ENCODE assay signal across 1 cellular context in the genomic region with DNA sequence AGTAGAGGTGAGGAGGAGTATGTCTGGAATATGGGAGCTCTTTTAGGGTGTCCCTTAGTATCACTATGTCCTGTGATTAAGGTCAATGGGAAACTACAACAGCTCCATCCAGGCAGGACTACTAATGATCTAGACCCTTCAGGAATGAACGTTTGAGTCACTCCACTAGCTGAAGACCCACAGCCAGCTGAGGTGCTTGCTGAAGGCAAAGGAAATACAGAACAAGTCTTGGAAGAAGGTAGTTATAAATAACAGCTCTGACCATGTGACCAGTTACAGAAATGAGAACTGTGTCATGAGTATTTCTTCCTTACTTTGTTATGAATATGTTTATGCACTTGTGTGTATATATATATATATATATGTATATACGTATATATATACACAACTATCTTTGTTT.
TF ChIP-seq lines count a peak whose summit lies in the region.

No MANE protein-coding gene starts in this region.

TF ChIP-seq in IMR-90, 13 proteins besides CTCF, POLR2A, EP300 and RAD21:
- TF ChIP-seq, protein P1, sequence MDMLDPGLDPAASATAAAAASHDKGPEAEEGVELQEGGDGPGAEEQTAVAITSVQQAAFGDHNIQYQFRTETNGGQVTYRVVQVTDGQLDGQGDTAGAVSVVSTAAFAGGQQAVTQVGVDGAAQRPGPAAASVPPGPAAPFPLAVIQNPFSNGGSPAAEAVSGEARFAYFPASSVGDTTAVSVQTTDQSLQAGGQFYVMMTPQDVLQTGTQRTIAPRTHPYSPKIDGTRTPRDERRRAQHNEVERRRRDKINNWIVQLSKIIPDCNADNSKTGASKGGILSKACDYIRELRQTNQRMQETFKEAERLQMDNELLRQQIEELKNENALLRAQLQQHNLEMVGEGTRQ (IDR thresholded peaks at IDR 0.05; ENCODE audit: low read depth, low read length): peak; percentile 75
- TF ChIP-seq RFX5 (IDR thresholded peaks at IDR 0.05; ENCODE audit: low read depth, low read length) (no peak), MAZ (IDR thresholded peaks at IDR 0.05; ENCODE audit: borderline replicate concordance, low read depth, low read length) (no peak), CHD1 (IDR thresholded peaks at IDR 0.05; ENCODE audit: low read depth, low read length) (no peak)
